In the genomic region with DNA sequence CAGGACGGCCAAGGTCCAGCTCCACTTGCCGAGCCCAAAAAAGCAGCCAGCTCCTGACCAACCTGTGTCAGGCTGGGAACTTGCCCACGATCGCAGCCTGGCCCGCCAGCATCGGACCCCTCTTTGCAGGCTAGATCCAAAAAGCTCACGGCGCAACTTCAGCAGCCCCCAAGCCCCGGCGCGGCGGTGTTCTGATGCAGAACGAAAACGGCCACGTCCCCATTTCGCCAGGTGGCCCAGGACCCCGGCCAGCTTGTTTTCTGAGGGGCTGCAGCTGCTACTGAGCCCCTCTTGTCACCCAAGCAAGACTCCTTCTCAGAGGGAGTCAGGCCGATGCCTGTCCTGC, we compare ENCODE assay signal across 8 cellular contexts. TPM values are rescaled to one million over a fixed set of nuclear protein-coding genes. Genes with fewer than 3 reads are reported as not detected.
DNase-seq lines count a peak whose midpoint lies in the region; ATAC-seq and TF ChIP-seq lines count a peak whose summit lies in the region.

No MANE protein-coding gene starts in this region.

- peak overlapping the region; percentile 89 to 90 (median 89) for H3K4me3 Mint-ChIP-seq in T-cell

- ATAC-seq in T-cell (replicated peaks in 1 of 4) = no peak
- no peak for ATAC-seq in GM21367 (IDR thresholded peaks at IDR 0.05; ENCODE audit: unreplicated experiment)

- CTCF ChIA-PET in T-cell (lab: Charles Lee) = interaction anchor here (0.6 to 0.7 kb wide), 2 partner anchors 15 to 21 kb away, joined by 3 read pairs; no protein-coding TSS in a partner anchor

- H3K36me3 Mint-ChIP-seq in T-cell = no peaks in the 10 kb centered on the region

- DNase-seq in T-cell (no peak), fibroblast of villous mesenchyme (ENCODE audit: low read depth) (no peak), retinal pigment epithelial cell (ENCODE audit: low read depth) (no peak), 8988T (no peak), NCI-H187 treated with DMSO at 0.1 percent for 48 hours (lab: John Stamatoyannopoulos, UW) (no peak), NCI-H82 treated with DMSO at 0.1 percent for 48 hours (lab: John Stamatoyannopoulos, UW; ENCODE audit: unreplicated experiment) (no peak)

- POLR2A ChIA-PET in T-cell (lab: Charles Lee) = interaction anchor here in 1 of 2 donors (0.9 kb wide), 1 partner anchor 18 kb away, joined by 3 read pairs; no protein-coding TSS in a partner anchor

- peaks cover 34 to 54% (median 47%) of the 10 kb centered on the region in 3 donors for H3K4me1 Mint-ChIP-seq in T-cell

- H3K27ac Mint-ChIP-seq in T-cell = peak overlapping the region in 1 of 2 donors; percentile 89

- no peaks in the 10 kb centered on the region for H3K9me3 Mint-ChIP-seq in T-cell

- H3K27me3 Mint-ChIP-seq in T-cell = peaks cover 0 to 2% of the 10 kb centered on the region in 2 donors

- TF ChIP-seq CTCF in fibroblast of villous mesenchyme (IDR thresholded peaks at IDR 0.05; ENCODE audit: insufficient read depth, low read depth, low read length) (no peak), retinal pigment epithelial cell (conservative IDR thresholded peaks at IDR 0.05; ENCODE audit: low read depth, low read length) (no peak)

- H3K4me3 ChIP-seq in GM08714 (ENCODE audit: low read length) = peak overlapping the region; percentile 88
- peak overlapping the region; percentile 84 for H3K4me3 ChIP-seq in fibroblast of villous mesenchyme (ENCODE audit: low read depth, low read length)
- H3K4me3 ChIP-seq in retinal pigment epithelial cell (ENCODE audit: low read length) = peak overlapping the region; percentile 88

RNA-seq across cellular contexts. Expression of gene TMEM259, which starts 1.3 kb away (rescaled TPM):
- total RNA-seq in T-cell = 100 to 1,000 TPM; 319 to 423 (median 372) TPM
- 79.2 and 84.6 TPM in 2 replicates for total RNA-seq in fibroblast of villous mesenchyme

RNA-seq across cellular contexts. Expression of gene RNU6-2, which starts 1.7 kb away (rescaled TPM):
- total RNA-seq in T-cell = not detected
- total RNA-seq in fibroblast of villous mesenchyme = not detected in 2 replicates

RNA-seq across cellular contexts. Expression of gene CNN2, which starts 6.8 kb away (rescaled TPM):
- total RNA-seq in T-cell (100 to 1,000 TPM; 239 to 385 (median 314) TPM), fibroblast of villous mesenchyme (508 and 544 TPM in 2 replicates)

RNA-seq across cellular contexts. Expression of gene GRIN3B, which starts 19.4 kb away (rescaled TPM):
- total RNA-seq in T-cell (under 1 TPM in 3 of 5 donors, not detected in 2; 0.07 to 0.44 (median 0.09) TPM), fibroblast of villous mesenchyme (under 0.01 TPM in 2 replicates)

RNA-seq across cellular contexts. Expression of gene ABCA7, which starts 20.3 kb away (rescaled TPM):
- 100 to 1,000 TPM; 166 to 217 (median 178) TPM for total RNA-seq in T-cell
- 11.2 and 13.9 TPM in 2 replicates for total RNA-seq in fibroblast of villous mesenchyme
